8 cellular contexts compared by ENCODE assay signal in the genomic region with DNA sequence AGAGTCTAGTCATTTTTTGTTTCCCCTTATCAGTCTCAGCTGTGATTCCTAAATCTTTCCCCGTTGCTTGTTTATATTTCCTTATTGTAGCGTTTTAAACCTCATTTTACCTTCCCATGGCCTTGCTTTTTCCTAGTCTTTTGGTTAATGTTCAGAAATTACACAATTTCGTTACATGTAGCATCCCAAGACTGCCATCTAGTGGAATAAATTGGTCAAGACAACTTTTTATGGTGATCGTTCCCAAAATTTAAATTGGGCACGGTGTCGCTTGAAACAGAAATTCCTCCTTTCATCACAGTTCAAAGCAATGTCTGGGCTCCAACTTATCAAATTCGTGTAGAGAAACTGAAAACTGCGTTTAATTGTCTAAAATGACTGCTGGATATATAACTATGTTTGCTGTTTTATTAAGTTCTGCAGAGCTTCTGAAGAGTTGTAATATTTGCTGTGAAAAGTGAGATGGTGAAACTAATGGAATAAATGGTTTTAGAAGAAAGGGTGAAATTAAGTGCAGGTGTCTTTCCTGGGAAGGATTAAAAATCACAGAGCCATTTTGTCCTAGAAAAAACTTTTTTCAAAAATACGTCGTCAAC.
A peak's percentile ranks its signal among the peaks of the same experiment; 100 is the strongest.
DNase-seq lines count a peak whose midpoint lies in the region; ATAC-seq and TF ChIP-seq lines count a peak whose summit lies in the region.

No MANE protein-coding gene starts in this region.

- no peak for ATAC-seq in GM18519 (IDR thresholded peaks at IDR 0.05; ENCODE audit: low FRiP score, unreplicated experiment)

- no peaks in the 10 kb centered on the region for H3F3A ChIP-seq in neural cell (ENCODE audit: insufficient read depth, low read length, poor library complexity, severe bottlenecking)

- peak overlapping the region; percentile 73 for H3K4me2 ChIP-seq in OCI-LY3 (ENCODE audit: low read length)
- no peak overlapping the region for H3K4me2 ChIP-seq in neural cell (ENCODE audit: low read length)

- peak; percentile 46 to 89 for TF ChIP-seq CTCF in right atrium auricular region (IDR thresholded peaks at IDR 0.05)
- TF ChIP-seq CTCF in OCI-LY3 (IDR thresholded peaks at IDR 0.05; ENCODE audit: low read depth, low read length): peak; percentile 64
- TF ChIP-seq CTCF in dorsolateral prefrontal cortex (IDR thresholded peaks at IDR 0.05 in 54 of 56, conservative IDR thresholded peaks at IDR 0.05 in 2 of 56; ENCODE audit: low read depth in 1 of 56, partially characterized antibody in 56 of 56): peak; percentile 53 to 98 (median 80)
- TF ChIP-seq CTCF in neural cell (IDR thresholded peaks at IDR 0.05; ENCODE audit: poor library complexity, severe bottlenecking): peak; percentile 91

- intact Hi-C loops in cardiac septum (cut with DNase I): no loop called here
- intact Hi-C loops in dorsolateral prefrontal cortex (cut with DNase I): no loop called here

- TF ChIP-seq EP300 in neural cell (conservative IDR thresholded peaks at IDR 0.05; ENCODE audit: poor library complexity, severe bottlenecking): no peak

- H3K9ac ChIP-seq in OCI-LY3 (ENCODE audit: low read length) (no peak overlapping the region), neural cell (ENCODE audit: low read length) (no peak overlapping the region)

- H4K20me1 ChIP-seq in OCI-LY3 (ENCODE audit: insufficient read depth, low read length) (no peaks in the 10 kb centered on the region), neural cell (ENCODE audit: insufficient read depth) (no peaks in the 10 kb centered on the region)

- peaks cover 0 to 7% of the 10 kb centered on the region in 2 donors for H3K4me1 ChIP-seq in right atrium auricular region
- no peaks in the 10 kb centered on the region for H3K4me1 ChIP-seq in OCI-LY3 (ENCODE audit: low read length)

- H3K9me3 ChIP-seq in right atrium auricular region (no peaks in the 10 kb centered on the region), OCI-LY3 (ENCODE audit: insufficient read depth, low read length) (no peaks in the 10 kb centered on the region), neural cell (ENCODE audit: low read length) (no peaks in the 10 kb centered on the region)

- H3K27me3 ChIP-seq in right atrium auricular region (no peaks in the 10 kb centered on the region), OCI-LY3 (ENCODE audit: low read depth, low read length) (peaks cover 22% of the 10 kb centered on the region; the same call in 1 of the 2 replicates), dorsolateral prefrontal cortex (no peaks in the 10 kb centered on the region), neural cell (ENCODE audit: insufficient read depth, low read depth, low read length) (no peaks in the 10 kb centered on the region)

- H3K27ac ChIP-seq in right atrium auricular region (no peak overlapping the region), OCI-LY3 (ENCODE audit: low read length) (no peak overlapping the region), dorsolateral prefrontal cortex (peak overlapping the region in 1 of 59 donors; percentile 8), neural cell (ENCODE audit: low read length) (no peak overlapping the region)

- DNase-seq in right atrium auricular region (ENCODE audit: low spot score) (no peak), cardiac septum (ENCODE audit: low spot score) (no peak), HS-5 (ENCODE audit: low read depth) (peak; percentile 63), dorsolateral prefrontal cortex (no peak)
- no peak for DNase-seq in stimulated activated CD4-positive, alpha-beta T cell treated with anti-CD3 and anti-CD28 coated beads, Interleukin-4, amount 100 ng/mL, for 4 hours

- no peak overlapping the region for H3K4me3 ChIP-seq in right atrium auricular region
- peak overlapping the region; percentile 55 for H3K4me3 ChIP-seq in OCI-LY3 (ENCODE audit: low read length)
- H3K4me3 ChIP-seq in dorsolateral prefrontal cortex: peak overlapping the region in 35 of 59 donors; percentile 3 to 56 (median 21)
- no peak overlapping the region for H3K4me3 ChIP-seq in neural cell (ENCODE audit: low read length)

- peak; percentile 90 for TF ChIP-seq RAD21 in neural cell (conservative IDR thresholded peaks at IDR 0.05)

- 0 out of 2 replicates have a peak overlapping the region, but pooled peaks have one; percentile 45 for H2AFZ ChIP-seq in OCI-LY3 (ENCODE audit: low read depth, low read length)
- H2AFZ ChIP-seq in neural cell (ENCODE audit: low read depth, low read length): no peak overlapping the region

- H3K79me2 ChIP-seq in OCI-LY3 (ENCODE audit: low read length): no peaks in the 10 kb centered on the region
- H3K79me2 ChIP-seq in neural cell (replicated peaks; ENCODE audit: insufficient read depth, low read length): no peaks in the 10 kb centered on the region

- H3K36me3 ChIP-seq in right atrium auricular region: no peaks in the 10 kb centered on the region
- H3K36me3 ChIP-seq in OCI-LY3 (replicated peaks; ENCODE audit: low read depth, low read length): no peaks in the 10 kb centered on the region
- no peaks in the 10 kb centered on the region for H3K36me3 ChIP-seq in neural cell (ENCODE audit: insufficient read depth, low read length)

- no peaks in the 10 kb centered on the region for H3K9me2 ChIP-seq in neural cell (ENCODE audit: insufficient read depth, low read length)

TF ChIP-seq in neural cell, 6 proteins besides CTCF, POLR2A, EP300 and RAD21:
- peak; percentile 81 for TF ChIP-seq SMC3 (conservative IDR thresholded peaks at IDR 0.05; ENCODE audit: poor library complexity)
- TF ChIP-seq TAF1 (IDR thresholded peaks at IDR 0.05; ENCODE audit: low read depth): no peak
- no peak for TF ChIP-seq REST (IDR thresholded peaks at IDR 0.05; ENCODE audit: borderline replicate concordance)

Comparison
In these comparisons a context has a peak if more than half of its experiments do, and no peak if none do; other contexts are left out.
1. H3K4me3 ChIP-seq: peak in OCI-LY3 (single experiment) and dorsolateral prefrontal cortex (35 of 59); none in right atrium auricular region (0 of 2) and neural cell (single experiment).
2. Peak in every context shown above with its lines, with median percentiles within 50 percentile points of each other: CTCF ChIP-seq.